Comparison of ENCODE assay signal across 23 cellular contexts in the genomic region with DNA sequence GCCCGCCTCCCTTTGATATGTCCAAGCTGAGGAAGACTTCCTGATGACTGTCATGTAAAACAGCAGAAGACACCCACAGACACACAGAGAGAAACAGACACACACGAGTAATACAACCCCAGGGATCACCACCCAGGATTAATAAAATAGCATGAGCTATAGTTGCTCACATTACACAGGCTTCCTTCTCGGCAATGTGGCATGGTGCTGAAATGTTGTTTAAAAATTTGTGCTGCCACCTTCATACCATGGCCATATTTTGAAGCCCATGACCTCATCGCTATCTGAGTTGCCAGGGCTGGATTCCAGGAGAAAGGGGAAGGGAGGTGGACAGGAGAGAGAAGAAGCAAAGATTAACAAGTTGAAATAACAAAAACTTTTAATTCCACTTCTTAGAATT.
DNase-seq lines count a peak whose midpoint lies in the region; ATAC-seq and TF ChIP-seq lines count a peak whose summit lies in the region.
"Had no signal": no experiment of that assay in that cellular context is flagged by ENCODE, and none has a peak within 500 bp of the region (broad histone marks: within the 10 kb centered on the region; RNA-seq: fewer than 3 reads in every experiment).

No MANE protein-coding gene starts in this region.

- no peaks in the 10 kb centered on the region for H3K79me2 ChIP-seq in DOHH2 (ENCODE audit: control insufficient read depth, low read length)

- H3K4me3 Mint-ChIP-seq in T-helper 2 cell treated with Interferon-gamma antibody and Interleukin-4, amounts not matched to agents 5 μg/mL and 100 μg/mL, for 36 hours = no peak overlapping the region
- no peak overlapping the region for H3K4me3 Mint-ChIP-seq in stimulated activated naive CD8-positive, alpha-beta T cell treated with anti-CD3 and anti-CD28 coated beads, Interleukin-15, amount 100 ng/mL, for 72 hours
- H3K4me3 Mint-ChIP-seq: activated CD8-positive, alpha-beta T cell treated with anti-CD3 and anti-CD28 coated beads for 36 hours; activated T-cell treated with anti-CD3 and anti-CD28 coated beads, Interleukin-2, amount 50 U/mL, for 4 hours; nephron progenitor cell; stimulated activated memory B cell treated with anti-CD40 and anti-IgM and Interleukin-4, amounts not matched to agents 10 μg/mL and 1 μg/mL and 100 μg/mL, for 72 hours; WTC11 had no signal

- ATAC-seq in heart right ventricle = peak; percentile 75 to 89 (median 84)
- no peak for ATAC-seq in stimulated activated naive CD8-positive, alpha-beta T cell treated with anti-CD3 and anti-CD28 coated beads, Interleukin-15, amount 100 ng/mL, for 72 hours
- ATAC-seq: activated CD8-positive, alpha-beta T cell treated with anti-CD3 and anti-CD28 coated beads for 36 hours; activated naive CD4-positive, alpha-beta T cell treated with anti-CD3 and anti-CD28 coated beads, Interleukin-2, amount 50 U/mL, for 72 hours; activated T-cell treated with anti-CD3 and anti-CD28 coated beads, Interleukin-2, amount 50 U/mL, for 4 hours; body of pancreas; stimulated activated memory B cell treated with anti-CD40 and anti-IgM and Interleukin-4, amounts not matched to agents 10 μg/mL and 1 μg/mL and 100 μg/mL, for 72 hours; WTC11 had no signal

- WGBS in heart right ventricle, 2 donors = 27 to 51% methylated on average over 4 of the region's 4 CpGs

- intact Hi-C loops in ascending aorta (cut with DNase I) = loop anchor here (2.0 kb wide), 1 partner anchor 24 kb away; no protein-coding TSS in a partner anchor
- intact Hi-C loops in heart right ventricle (cut with DNase I) = no loop called here

- H3K27me3 Mint-ChIP-seq in T-helper 2 cell treated with Interferon-gamma antibody and Interleukin-4, amounts not matched to agents 5 μg/mL and 100 μg/mL, for 36 hours (ENCODE audit: low read depth) = peaks cover 3% of the 10 kb centered on the region
- H3K27me3 Mint-ChIP-seq in stimulated activated naive CD8-positive, alpha-beta T cell treated with anti-CD3 and anti-CD28 coated beads, Interleukin-15, amount 100 ng/mL, for 72 hours = peaks cover 32% of the 10 kb centered on the region

- peaks cover 72% of the 10 kb centered on the region for H3K4me1 ChIP-seq in DOHH2 (ENCODE audit: control insufficient read depth, low read length)
- peaks cover 9 to 45% of the 10 kb centered on the region in 2 donors for H3K4me1 ChIP-seq in ascending aorta
- peaks cover 4 to 64% (median 20%) of the 10 kb centered on the region in 9 donors for H3K4me1 ChIP-seq in heart right ventricle
- peaks cover 45% of the 10 kb centered on the region for H3K4me1 ChIP-seq in rectal smooth muscle tissue (ENCODE audit: control insufficient read depth, insufficient read depth, low read length)
- H3K4me1 ChIP-seq: body of pancreas had no signal

- H3K9ac ChIP-seq in rectal smooth muscle tissue (ENCODE audit: low read length) = no peak overlapping the region

- peak overlapping the region; percentile 42 for H3K27ac ChIP-seq in DOHH2 (ENCODE audit: low read depth, low read length)
- peak overlapping the region; percentile 94 to 95 for H3K27ac ChIP-seq in ascending aorta
- H3K27ac ChIP-seq in heart right ventricle = peak overlapping the region; percentile 8 to 90 (median 80)
- H3K27ac ChIP-seq in rectal smooth muscle tissue (ENCODE audit: low read depth, low read length) = peak overlapping the region; percentile 82
- H3K27ac ChIP-seq: body of pancreas had no signal

- H3K9me3 ChIP-seq in DOHH2 (ENCODE audit: control insufficient read depth, insufficient read depth, low read length) (no peaks in the 10 kb centered on the region), ascending aorta (no peaks in the 10 kb centered on the region), heart right ventricle (peaks cover 0 to 3% (median 0%) of the 10 kb centered on the region in 11 donors)
- H3K9me3 ChIP-seq: body of pancreas had no signal

- no peaks in the 10 kb centered on the region for H3K4me1 Mint-ChIP-seq in T-helper 2 cell treated with Interferon-gamma antibody and Interleukin-4, amounts not matched to agents 5 μg/mL and 100 μg/mL, for 36 hours (ENCODE audit: low read depth)
- no peaks in the 10 kb centered on the region for H3K4me1 Mint-ChIP-seq in stimulated activated naive CD8-positive, alpha-beta T cell treated with anti-CD3 and anti-CD28 coated beads, Interleukin-15, amount 100 ng/mL, for 72 hours
- H3K4me1 Mint-ChIP-seq: nephron progenitor cell; stimulated activated memory B cell treated with anti-CD40 and anti-IgM and Interleukin-4, amounts not matched to agents 10 μg/mL and 1 μg/mL and 100 μg/mL, for 72 hours had no signal

- H3K36me3 ChIP-seq in DOHH2 (ENCODE audit: control insufficient read depth, low read length) (no peaks in the 10 kb centered on the region), ascending aorta (no peaks in the 10 kb centered on the region), heart right ventricle (no peaks in the 10 kb centered on the region), rectal smooth muscle tissue (ENCODE audit: control insufficient read depth, insufficient read depth, low read length) (no peaks in the 10 kb centered on the region)

- H3K4me2 ChIP-seq in DOHH2 (ENCODE audit: low read length) = peak overlapping the region; percentile 42

- H3K27ac Mint-ChIP-seq in T-helper 2 cell treated with Interferon-gamma antibody and Interleukin-4, amounts not matched to agents 5 μg/mL and 100 μg/mL, for 36 hours = no peak overlapping the region
- no peak overlapping the region for H3K27ac Mint-ChIP-seq in stimulated activated naive CD8-positive, alpha-beta T cell treated with anti-CD3 and anti-CD28 coated beads, Interleukin-15, amount 100 ng/mL, for 72 hours
- H3K27ac Mint-ChIP-seq: activated CD8-positive, alpha-beta T cell treated with anti-CD3 and anti-CD28 coated beads for 36 hours; activated naive CD4-positive, alpha-beta T cell treated with anti-CD3 and anti-CD28 coated beads, Interleukin-2, amount 50 U/mL, for 72 hours; nephron progenitor cell; progenitor cell of endocrine pancreas; stimulated activated memory B cell treated with anti-CD40 and anti-IgM and Interleukin-4, amounts not matched to agents 10 μg/mL and 1 μg/mL and 100 μg/mL, for 72 hours; WTC11 had no signal

- no peaks in the 10 kb centered on the region for H3K27me3 ChIP-seq in DOHH2 (ENCODE audit: control insufficient read depth, low read length)
- H3K27me3 ChIP-seq in ascending aorta = no peaks in the 10 kb centered on the region
- no peaks in the 10 kb centered on the region for H3K27me3 ChIP-seq in heart right ventricle
- no peaks in the 10 kb centered on the region for H3K27me3 ChIP-seq in rectal smooth muscle tissue (ENCODE audit: control insufficient read depth, insufficient read depth, low read length)
- H3K27me3 ChIP-seq: body of pancreas, dorsolateral prefrontal cortex had no signal

- peak overlapping the region; percentile 21 for H3K4me3 ChIP-seq in DOHH2 (ENCODE audit: low read length)
- H3K4me3 ChIP-seq in ascending aorta = no peak overlapping the region
- peak overlapping the region in 2 of 10 donors; percentile 1 to 13 for H3K4me3 ChIP-seq in heart right ventricle
- H3K4me3 ChIP-seq in rectal smooth muscle tissue (ENCODE audit: low read length) = no peak overlapping the region
- H3K4me3 ChIP-seq: body of pancreas, dorsolateral prefrontal cortex had no signal

- H4K20me1 ChIP-seq in DOHH2 (ENCODE audit: control insufficient read depth, insufficient read depth, low read depth, low read length) = no peaks in the 10 kb centered on the region

- H3K9me2 ChIP-seq in DOHH2 (replicated peaks; ENCODE audit: control insufficient read depth, low read length) = no peaks in the 10 kb centered on the region

- H3K9me3 Mint-ChIP-seq in T-helper 2 cell treated with Interferon-gamma antibody and Interleukin-4, amounts not matched to agents 5 μg/mL and 100 μg/mL, for 36 hours = no peaks in the 10 kb centered on the region
- no peaks in the 10 kb centered on the region for H3K9me3 Mint-ChIP-seq in stimulated activated naive CD8-positive, alpha-beta T cell treated with anti-CD3 and anti-CD28 coated beads, Interleukin-15, amount 100 ng/mL, for 72 hours
- H3K9me3 Mint-ChIP-seq: activated CD8-positive, alpha-beta T cell treated with anti-CD3 and anti-CD28 coated beads for 36 hours; activated naive CD4-positive, alpha-beta T cell treated with anti-CD3 and anti-CD28 coated beads, Interleukin-2, amount 50 U/mL, for 72 hours; activated T-cell treated with anti-CD3 and anti-CD28 coated beads, Interleukin-2, amount 50 U/mL, for 4 hours; nephron progenitor cell; stimulated activated memory B cell treated with anti-CD40 and anti-IgM and Interleukin-4, amounts not matched to agents 10 μg/mL and 1 μg/mL and 100 μg/mL, for 72 hours; WTC11 had no signal

- no peaks in the 10 kb centered on the region for H3K36me3 Mint-ChIP-seq in T-helper 2 cell treated with Interferon-gamma antibody and Interleukin-4, amounts not matched to agents 5 μg/mL and 100 μg/mL, for 36 hours (ENCODE audit: low read depth)
- H3K36me3 Mint-ChIP-seq: activated naive CD4-positive, alpha-beta T cell treated with anti-CD3 and anti-CD28 coated beads, Interleukin-2, amount 50 U/mL, for 72 hours; stimulated activated memory B cell treated with anti-CD40 and anti-IgM and Interleukin-4, amounts not matched to agents 10 μg/mL and 1 μg/mL and 100 μg/mL, for 72 hours had no signal

- TF ChIP-seq CTCF in DOHH2 (IDR thresholded peaks at IDR 0.05; ENCODE audit: low read depth, low read length, poor library complexity, severe bottlenecking) (no peak), ascending aorta (IDR thresholded peaks at IDR 0.05) (no peak), heart right ventricle (IDR thresholded peaks at IDR 0.05) (no peak)

- DNase-seq in ascending aorta (ENCODE audit: low spot score in 2 of 2) (peak in 1 of 2 donors; percentile 89), heart right ventricle (peak in 1 of 2 donors; percentile 59), NCI-H146 (lab: John Stamatoyannopoulos, UW) (no peak), cerebellar nuclear complex (lab: John Stamatoyannopoulos, UW) (no peak)
- DNase-seq in T-helper 2 cell treated with Interferon-gamma antibody and Interleukin-4, amounts not matched to agents 5 μg/mL and 100 μg/mL, for 36 hours (ENCODE audit: low spot score) = no peak
- DNase-seq in stimulated activated naive CD8-positive, alpha-beta T cell treated with anti-CD3 and anti-CD28 coated beads, Interleukin-15, amount 100 ng/mL, for 72 hours = no peak
- DNase-seq: activated CD8-positive, alpha-beta T cell treated with anti-CD3 and anti-CD28 coated beads for 36 hours; activated T-cell treated with anti-CD3 and anti-CD28 coated beads, Interleukin-2, amount 50 U/mL, for 4 hours; body of pancreas; DMS153; dorsolateral prefrontal cortex; erythroblast; head of caudate nucleus; NCI-H2081; NCI-H524; nephron progenitor cell; trophoblast cell had no signal

- H3F3A ChIP-seq in DOHH2 (ENCODE audit: control insufficient read depth, insufficient read depth) = peaks cover 19% of the 10 kb centered on the region

Comparison
In these comparisons a context has a peak if more than half of its experiments do, and no peak if none do; other contexts are left out.
1. H3K27ac ChIP-seq: peak in every context shown above with its lines; median percentile 94 in ascending aorta; 82 in rectal smooth muscle tissue; 80 in heart right ventricle; 42 in DOHH2.